In genomic region chr2:60312618-60313017, GRCh38 we compare ENCODE assay signal across 13 cellular contexts.
DNase-seq lines count a peak whose midpoint lies in the region; ATAC-seq and TF ChIP-seq lines count a peak whose summit lies in the region.
"Had no signal": no experiment of that assay in that cellular context is flagged by ENCODE, and none has a peak within 500 bp of the region (broad histone marks: within the 10 kb centered on the region; RNA-seq: fewer than 3 reads in every experiment).

No MANE protein-coding gene starts in this region.

- H3K4me1 ChIP-seq in uterus, result peaks cover 0 to 3% of the 10 kb centered on the region in 2 donors
- H3K4me1 ChIP-seq: A549, tibial artery had no signal

- intact Hi-C loops in uterus (cut with DNase I; ENCODE audit: low total_unique reads), result no loop called here

- no peak overlapping the region for H3K27ac ChIP-seq in uterus
- H3K27ac ChIP-seq: A549, body of pancreas, tibial artery had no signal

- H3K9me3 ChIP-seq in uterus, result no peaks in the 10 kb centered on the region
- H3K9me3 ChIP-seq: A549, body of pancreas, tibial artery had no signal

- no peak for TF ChIP-seq POLR2A in uterus (IDR thresholded peaks at IDR 0.05)

- DNase-seq in activated CD4-positive, alpha-beta T cell treated with anti-CD3 and anti-CD28 coated beads for 48 hours, result peak; percentile 9
- DNase-seq in activated CD4-positive, alpha-beta T cell treated with anti-CD3 and anti-CD28 coated beads, Interleukin-2, amount 50 U/mL, for 1 hour, result no peak
- DNase-seq in islet precursor cell, result peak; percentile 6
- DNase-seq in COLO829 (ENCODE audit: low spot score), result no peak
- DNase-seq in NCI-H146 (lab: John Stamatoyannopoulos, UW), result no peak
- no peak for DNase-seq in uterus
- DNase-seq: activated CD8-positive, alpha-beta memory T cell treated with anti-CD3 and anti-CD28 coated beads for 24 hours; body of pancreas; NCI-H187; tibial artery had no signal

- peak; percentile 80 for ATAC-seq in GM21529 (IDR thresholded peaks at IDR 0.05; ENCODE audit: unreplicated experiment)
- ATAC-seq in HG03159 (IDR thresholded peaks at IDR 0.05; ENCODE audit: unreplicated experiment), result peak; percentile 70
- ATAC-seq: A549, body of pancreas had no signal

- H3K36me3 ChIP-seq in uterus, result no peaks in the 10 kb centered on the region
- H3K36me3 ChIP-seq: tibial artery had no signal

- no peaks in the 10 kb centered on the region for H3K27me3 ChIP-seq in uterus
- H3K27me3 ChIP-seq: body of pancreas, tibial artery had no signal

- no peak overlapping the region for H3K4me3 ChIP-seq in uterus
- H3K4me3 ChIP-seq: A549, body of pancreas, tibial artery had no signal

- TF ChIP-seq CTCF in uterus (IDR thresholded peaks at IDR 0.05), result no peak

Comparison
In these comparisons a context has a peak if more than half of its experiments do, and no peak if none do; other contexts are left out.
1. DNase-seq: peak in activated CD4-positive, alpha-beta T cell treated with anti-CD3 and anti-CD28 coated beads for 48 hours (single experiment) and islet precursor cell (single experiment); none in activated CD4-positive, alpha-beta T cell treated with anti-CD3 and anti-CD28 coated beads, Interleukin-2, amount 50 U/mL, for 1 hour (single experiment), COLO829 (single experiment), NCI-H146 (single experiment) and uterus (0 of 2).